In genomic region chr11:130413383-130414106, GRCh38 we compare ENCODE assay signal across 1 cellular context.
TF ChIP-seq lines count a peak whose summit lies in the region.

No MANE protein-coding gene starts in this region.

TF ChIP-seq in IMR-90, 13 proteins besides CTCF, POLR2A, EP300 and RAD21:
- TF ChIP-seq BHLHE40 (IDR thresholded peaks at IDR 0.05; ENCODE audit: low read depth, low read length) (peak; percentile 31; the same call in 1 of the 2 replicates), FOS (IDR thresholded peaks at IDR 0.05; ENCODE audit: low read depth, low read length) (peak; percentile 89), USF2 (IDR thresholded peaks at IDR 0.05; ENCODE audit: low read depth, low read length) (no peak), MXI1 (IDR thresholded peaks at IDR 0.05; ENCODE audit: borderline replicate concordance, low read depth, low read length) (no peak), MAZ (IDR thresholded peaks at IDR 0.05; ENCODE audit: borderline replicate concordance, low read depth, low read length) (no peak), RFX5 (IDR thresholded peaks at IDR 0.05; ENCODE audit: low read depth, low read length) (no peak), SMC3 (IDR thresholded peaks at IDR 0.05; ENCODE audit: low read depth, low read length) (no peak), MAFK (IDR thresholded peaks at IDR 0.05; ENCODE audit: low read depth, low read length) (0 out of 2 replicates have a peak, but pooled peaks have one; percentile 2), CEBPB (IDR thresholded peaks at IDR 0.05; ENCODE audit: low read depth, low read length) (peak; percentile 43), RCOR1 (IDR thresholded peaks at IDR 0.05; ENCODE audit: insufficient replicate concordance, low read length) (peak; percentile 65), NFE2L2 (IDR thresholded peaks at IDR 0.05; ENCODE audit: low read depth, low read length) (0 out of 2 replicates have a peak, but pooled peaks have one; percentile 55), CHD1 (IDR thresholded peaks at IDR 0.05; ENCODE audit: low read depth, low read length) (no peak)
- TF ChIP-seq, protein P1, sequence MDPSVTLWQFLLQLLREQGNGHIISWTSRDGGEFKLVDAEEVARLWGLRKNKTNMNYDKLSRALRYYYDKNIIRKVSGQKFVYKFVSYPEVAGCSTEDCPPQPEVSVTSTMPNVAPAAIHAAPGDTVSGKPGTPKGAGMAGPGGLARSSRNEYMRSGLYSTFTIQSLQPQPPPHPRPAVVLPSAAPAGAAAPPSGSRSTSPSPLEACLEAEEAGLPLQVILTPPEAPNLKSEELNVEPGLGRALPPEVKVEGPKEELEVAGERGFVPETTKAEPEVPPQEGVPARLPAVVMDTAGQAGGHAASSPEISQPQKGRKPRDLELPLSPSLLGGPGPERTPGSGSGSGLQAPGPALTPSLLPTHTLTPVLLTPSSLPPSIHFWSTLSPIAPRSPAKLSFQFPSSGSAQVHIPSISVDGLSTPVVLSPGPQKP (IDR thresholded peaks at IDR 0.05; ENCODE audit: borderline replicate concordance, low read depth, low read length) = no peak
